ENCODE assay signal across 8 cellular contexts in the genomic region with DNA sequence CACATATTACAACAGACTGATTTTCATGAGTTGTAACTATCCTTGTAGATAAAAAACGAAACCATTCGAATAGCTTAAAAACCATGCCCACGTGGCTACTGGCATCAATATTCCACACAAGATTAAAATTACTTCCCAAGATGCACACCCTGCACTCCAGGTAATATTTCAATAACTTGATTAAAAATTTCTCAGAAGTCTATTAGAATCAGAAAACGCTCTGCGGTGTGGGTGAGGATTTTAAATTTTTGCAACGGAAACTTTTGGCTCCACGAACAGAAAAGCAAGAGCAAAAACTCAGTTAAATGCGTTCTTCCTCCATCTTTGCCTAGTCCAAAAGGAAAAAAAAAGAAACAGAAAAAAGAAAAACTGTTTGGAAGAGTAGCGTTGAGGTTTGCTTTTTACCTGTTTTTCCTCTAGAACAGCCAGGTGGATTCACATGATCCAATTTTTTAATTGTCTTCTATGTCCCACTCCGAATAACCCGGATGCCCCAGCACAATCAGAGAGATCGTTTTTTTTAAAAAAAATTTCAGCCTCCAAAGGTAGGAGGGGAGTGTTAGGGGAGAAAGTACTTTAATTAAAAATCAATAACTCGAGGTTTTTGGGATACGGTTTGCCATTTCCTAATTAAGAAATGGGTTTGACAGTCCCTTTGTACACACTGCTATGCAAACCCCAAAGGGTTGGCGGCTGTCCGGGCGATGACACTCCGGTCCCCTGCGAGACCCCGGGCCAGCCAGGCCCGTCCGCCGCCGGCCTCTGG. TPM values are rescaled to one million over a fixed set of nuclear protein-coding genes. Genes with fewer than 3 reads are reported as not detected.
DNase-seq lines count a peak whose midpoint lies in the region; ATAC-seq and TF ChIP-seq lines count a peak whose summit lies in the region.

No MANE protein-coding gene starts in this region.

- POLR2A ChIA-PET in T-cell (lab: Charles Lee), result interaction anchor here (0.5 to 1.1 kb wide), 4 partner anchors 13 to 27 kb away, joined by 3 to 4 read pairs (median 3); no protein-coding TSS in a partner anchor

- no peak for TF ChIP-seq CTCF in fibroblast of mammary gland (conservative IDR thresholded peaks at IDR 0.05; ENCODE audit: control insufficient read depth, insufficient read depth, low read depth, low read length)

- peaks cover 40% of the 10 kb centered on the region for H3K4me1 Mint-ChIP-seq in T-helper 1 cell treated with Interleukin-12 subunit alpha and Interleukin-12 subunit beta and Interleukin-4 antibody, amounts not matched to agents 30 μg/mL and 1 μg/mL, for 36 hours (ENCODE audit: low read depth)
- peaks cover 42 to 55% (median 50%) of the 10 kb centered on the region in 3 donors for H3K4me1 Mint-ChIP-seq in T-cell

- H3K27me3 Mint-ChIP-seq in T-helper 1 cell treated with Interleukin-12 subunit alpha and Interleukin-12 subunit beta and Interleukin-4 antibody, amounts not matched to agents 30 μg/mL and 1 μg/mL, for 36 hours (ENCODE audit: low read depth), result no peaks in the 10 kb centered on the region
- no peaks in the 10 kb centered on the region for H3K27me3 Mint-ChIP-seq in T-cell

- CTCF ChIA-PET in T-cell (lab: Charles Lee), result interaction anchor here in 1 of 2 donors (0.9 to 1.6 kb wide), 3 partner anchors 54 to 279 kb away, joined by 3 to 16 read pairs (median 4); no protein-coding TSS in a partner anchor

- H3K4me3 Mint-ChIP-seq in T-helper 1 cell treated with Interleukin-12 subunit alpha and Interleukin-12 subunit beta and Interleukin-4 antibody, amounts not matched to agents 30 μg/mL and 1 μg/mL, for 36 hours, result peak overlapping the region; percentile 93
- peak overlapping the region; percentile 92 to 98 (median 93) for H3K4me3 Mint-ChIP-seq in T-cell

- DNase-seq in T-helper 1 cell (no peak), T-cell (peak in 1 of 34 experiments; percentile 9), fibroblast of mammary gland (ENCODE audit: low read depth) (no peak), trophoblast cell (peak in 1 of 2 donors; percentile 18)

- H3K18ac ChIP-seq in trophoblast cell (ENCODE audit: low read length), result peak overlapping the region; percentile 99

- peaks cover 16% of the 10 kb centered on the region for H3K79me1 ChIP-seq in trophoblast cell (ENCODE audit: low read length)

- H3K23ac ChIP-seq in trophoblast cell (ENCODE audit: low read length), result no peak overlapping the region

- no CpG with 5 or more reads among the region's 24 CpGs for WGBS in trophoblast cell (ENCODE audit: extremely low coverage, insufficient coverage, insufficient read length)

- no peaks in the 10 kb centered on the region for H3K9me3 Mint-ChIP-seq in T-helper 1 cell treated with Interleukin-12 subunit alpha and Interleukin-12 subunit beta and Interleukin-4 antibody, amounts not matched to agents 30 μg/mL and 1 μg/mL, for 36 hours
- H3K9me3 Mint-ChIP-seq in T-cell, result no peaks in the 10 kb centered on the region

- no peaks in the 10 kb centered on the region for H3K9me3 ChIP-seq in trophoblast cell (ENCODE audit: insufficient read depth, low read depth, low read length)

- H2BK120ac ChIP-seq in trophoblast cell (ENCODE audit: insufficient read depth, low read length, poor library complexity), result peak overlapping the region; percentile 94

- H3K4me2 ChIP-seq in trophoblast cell (ENCODE audit: low read length), result peak overlapping the region; percentile 93

- ATAC-seq in T-cell (replicated peaks in 1 of 4) (no peak), HG02840 (IDR thresholded peaks at IDR 0.05; ENCODE audit: low FRiP score, unreplicated experiment) (no peak), esophagus mucosa (no peak), HG03280 (IDR thresholded peaks at IDR 0.05; ENCODE audit: unreplicated experiment) (no peak)

- peak overlapping the region; percentile 91 for H4K12ac ChIP-seq in trophoblast cell (ENCODE audit: low read depth, low read length)

- H2AK5ac ChIP-seq in trophoblast cell (ENCODE audit: low read length), result peak overlapping the region; percentile 14

- H3K4me1 ChIP-seq in trophoblast cell (ENCODE audit: control insufficient read depth in 1 of 2, insufficient read depth in 2 of 2, low read length in 2 of 2), result peaks cover 2 to 5% of the 10 kb centered on the region in 2 experiments

- peak overlapping the region; percentile 97 for H4K8ac ChIP-seq in trophoblast cell (ENCODE audit: low read depth, low read length)

- H3K4ac ChIP-seq in trophoblast cell (ENCODE audit: low read depth, low read length), result peak overlapping the region; percentile 78

- H3K79me2 ChIP-seq in trophoblast cell (ENCODE audit: control insufficient read depth, insufficient read depth, low read length, poor library complexity), result peaks cover 18% of the 10 kb centered on the region

- H3K27ac ChIP-seq in trophoblast cell (ENCODE audit: low read depth, low read length), result peak overlapping the region; percentile 98

- H3K27ac Mint-ChIP-seq in T-helper 1 cell treated with Interleukin-12 subunit alpha and Interleukin-12 subunit beta and Interleukin-4 antibody, amounts not matched to agents 30 μg/mL and 1 μg/mL, for 36 hours, result peak overlapping the region; percentile 95
- peak overlapping the region; percentile 98 to 99 for H3K27ac Mint-ChIP-seq in T-cell

- peak overlapping the region; percentile 100 for H2BK5ac ChIP-seq in trophoblast cell (ENCODE audit: low read depth, low read length, poor library complexity)

- peak overlapping the region; percentile 99 for H2AFZ ChIP-seq in trophoblast cell (ENCODE audit: insufficient read depth, low read length, poor library complexity)

- no peaks in the 10 kb centered on the region for H3K36me3 ChIP-seq in trophoblast cell (ENCODE audit: control insufficient read depth in 1 of 2, insufficient read depth in 2 of 2, low read length in 2 of 2)

- peak overlapping the region; percentile 98 for H4K91ac ChIP-seq in trophoblast cell (ENCODE audit: low read depth, low read length)

- peaks cover 9% of the 10 kb centered on the region for H3K36me3 Mint-ChIP-seq in T-helper 1 cell treated with Interleukin-12 subunit alpha and Interleukin-12 subunit beta and Interleukin-4 antibody, amounts not matched to agents 30 μg/mL and 1 μg/mL, for 36 hours (ENCODE audit: low read depth)
- no peaks in the 10 kb centered on the region for H3K36me3 Mint-ChIP-seq in T-cell

- H3K27me3 ChIP-seq in trophoblast cell (ENCODE audit: insufficient read depth, low read length), result no peaks in the 10 kb centered on the region

- H3K14ac ChIP-seq in trophoblast cell (ENCODE audit: low read length), result peak overlapping the region; percentile 100

- peak overlapping the region; percentile 61 for H3K4me3 ChIP-seq in fibroblast of mammary gland (ENCODE audit: control insufficient read depth, low read depth, low read length)
- peak overlapping the region; percentile 71 for H3K4me3 ChIP-seq in trophoblast cell (ENCODE audit: low read depth, low read length)

- peak overlapping the region; percentile 77 for H2BK12ac ChIP-seq in trophoblast cell (ENCODE audit: low read length)

- peak overlapping the region; percentile 91 for H3K9ac ChIP-seq in trophoblast cell (ENCODE audit: low read length)

RNA-seq across cellular contexts. Expression of a gene that starts 0.7 kb away (rescaled TPM):
- total RNA-seq in T-cell (10 to 100 TPM; 24.3 to 33.7 (median 27.8) TPM), esophagus mucosa (28.3 TPM)
- polyA plus RNA-seq in trophoblast cell (2013), result 26.0 and 26.1 TPM in 2 replicates
